In genomic region chr7:150955519-150956394, GRCh38 we compare ENCODE assay signal across 11 cellular contexts. TPM values are rescaled to one million over a fixed set of nuclear protein-coding genes. Genes with fewer than 3 reads are reported as not detected.
DNase-seq lines count a peak whose midpoint lies in the region; FAIRE-seq and TF ChIP-seq lines count a peak whose summit lies in the region.
"Had no signal": no experiment of that assay in that cellular context is flagged by ENCODE, and none has a peak within 500 bp of the region (broad histone marks: within the 10 kb centered on the region; RNA-seq: fewer than 3 reads in every experiment).

No MANE protein-coding gene starts in this region.

- no peak for DNase-seq in Caco-2
- DNase-seq in NCI-H526 (lab: John Stamatoyannopoulos, UW): peak; percentile 78 to 95
- peak; percentile 30 for DNase-seq in fibroblast of villous mesenchyme (ENCODE audit: low read depth)
- DNase-seq in occipital lobe (lab: John Stamatoyannopoulos, UW): peak; percentile 23
- DNase-seq in small intestine: no peak
- DNase-seq in SW480 (ENCODE audit: low spot score): no peak
- DNase-seq in activated CD4-positive, alpha-beta T cell treated with anti-CD3 and anti-CD28 coated beads for 48 hours: no peak
- no peak for DNase-seq in GM19238 (ENCODE audit: insufficient read length, low spot score)
- DNase-seq: natural killer cell had no signal

- H3K27ac Mint-ChIP-seq in Caco-2 (ENCODE audit: unreplicated experiment): peak overlapping the region; percentile 23
- H3K27ac Mint-ChIP-seq: natural killer cell; T-helper 1 cell treated with Interleukin-12 subunit alpha and Interleukin-12 subunit beta and Interleukin-4 antibody, amounts not matched to agents 30 μg/mL and 1 μg/mL, for 36 hours had no signal

- H3K27me3 ChIP-seq in Caco-2 (replicated peaks; ENCODE audit: control insufficient read depth, insufficient read depth, low read length) (no peaks in the 10 kb centered on the region), small intestine (ENCODE audit: control insufficient read depth in 2 of 2, insufficient read depth in 2 of 2, low read length in 2 of 2) (peaks cover 0 to 7% of the 10 kb centered on the region in 2 donors)

- H3K4me1 ChIP-seq in Caco-2 (no peaks in the 10 kb centered on the region), small intestine (ENCODE audit: control insufficient read depth in 2 of 2, insufficient read depth in 1 of 2, low read depth in 1 of 2, low read length in 1 of 2) (no peaks in the 10 kb centered on the region)

- no peak for TF ChIP-seq CTCF in Caco-2 (IDR thresholded peaks at IDR 0.05; ENCODE audit: insufficient read depth in 1 of 2, low read depth in 1 of 2, low read length in 1 of 2, severe bottlenecking in 1 of 2, unreplicated experiment in 1 of 2)
- TF ChIP-seq CTCF in fibroblast of villous mesenchyme (IDR thresholded peaks at IDR 0.05; ENCODE audit: insufficient read depth, low read depth, low read length): no peak

- POLR2A ChIA-PET in Caco-2 (lab: Charles Lee): no interaction called here

- peaks cover 15% of the 10 kb centered on the region for H3K27me3 Mint-ChIP-seq in Caco-2 (ENCODE audit: insufficient read depth, unreplicated experiment)

- H3K4me3 Mint-ChIP-seq in Caco-2 (ENCODE audit: unreplicated experiment): no peak overlapping the region
- H3K4me3 Mint-ChIP-seq: natural killer cell; T-helper 1 cell treated with Interleukin-12 subunit alpha and Interleukin-12 subunit beta and Interleukin-4 antibody, amounts not matched to agents 30 μg/mL and 1 μg/mL, for 36 hours had no signal

- no peaks in the 10 kb centered on the region for H3K36me3 ChIP-seq in Caco-2 (ENCODE audit: control insufficient read depth, insufficient read depth, low read length)
- H3K36me3 ChIP-seq in small intestine (ENCODE audit: control insufficient read depth in 2 of 2, insufficient read depth in 2 of 2, low read length in 2 of 2): no peaks in the 10 kb centered on the region
- H3K36me3 ChIP-seq: BLaER1 treated with 17β-estradiol and CSF1 and Interleukin-3, amounts not matched to agents 10 nM and 100 nM had no signal

- intact Hi-C loops in Caco-2 (cut with micrococcal nuclease; ENCODE audit: unreplicated experiment): no loop called here

- H3K36me3 Mint-ChIP-seq in Caco-2 (ENCODE audit: insufficient read depth, unreplicated experiment): no peaks in the 10 kb centered on the region
- H3K36me3 Mint-ChIP-seq: natural killer cell had no signal

- H3K27ac ChIP-seq in small intestine (ENCODE audit: low read depth in 1 of 2, low read length in 1 of 2): peak overlapping the region in 1 of 2 donors; percentile 15
- H3K27ac ChIP-seq: BLaER1 treated with 17β-estradiol and CSF1 and Interleukin-3, amounts not matched to agents 10 nM and 100 nM had no signal

- BruUV-seq in Caco-2 (replicated peaks; lab: Mats Ljungman, UMichigan): no TSS peak

- 25 to 69% (median 53%) methylated on average over 20 to 38 of the region's 38 CpGs for WGBS in small intestine, 3 donors

- no peaks in the 10 kb centered on the region for H3K4me1 Mint-ChIP-seq in Caco-2 (ENCODE audit: low read depth, unreplicated experiment)

- FAIRE-seq in small intestine (lab: Jason Lieb, UNC): no peak

- CTCF ChIA-PET in Caco-2 (lab: Charles Lee): no interaction called here

- H3K9me3 ChIP-seq in Caco-2: no peaks in the 10 kb centered on the region
- no peaks in the 10 kb centered on the region for H3K9me3 ChIP-seq in small intestine (ENCODE audit: control insufficient read depth, low read depth)
- H3K9me3 ChIP-seq: BLaER1 treated with 17β-estradiol and CSF1 and Interleukin-3, amounts not matched to agents 10 nM and 100 nM had no signal

- H3K4me3 ChIP-seq in Caco-2 (ENCODE audit: low read depth, low read length) (no peak overlapping the region), fibroblast of villous mesenchyme (ENCODE audit: low read depth, low read length) (peak overlapping the region; percentile 6), small intestine (ENCODE audit: low read depth in 1 of 2, low read length in 2 of 2) (no peak overlapping the region)
- H3K4me3 ChIP-seq: BLaER1 treated with 17β-estradiol and CSF1 and Interleukin-3, amounts not matched to agents 10 nM and 100 nM had no signal

- H3K9me3 Mint-ChIP-seq in Caco-2 (ENCODE audit: unreplicated experiment): no peaks in the 10 kb centered on the region
- H3K9me3 Mint-ChIP-seq: natural killer cell; T-helper 1 cell treated with Interleukin-12 subunit alpha and Interleukin-12 subunit beta and Interleukin-4 antibody, amounts not matched to agents 30 μg/mL and 1 μg/mL, for 36 hours had no signal

RNA-seq across cellular contexts. Expression of gene KCNH2, which starts 22.4 kb away (rescaled TPM):
- total RNA-seq in Caco-2 (2022) (0.60 and 0.66 TPM in 2 replicates), fibroblast of villous mesenchyme (0.64 and 2.6 TPM in 2 replicates), occipital lobe (8.0 TPM)
- polyA plus RNA-seq in small intestine: 1 to 10 TPM in 2 of 3 donors, not detected in 1; 2.4 to 5.7 TPM

RNA-seq across cellular contexts. Expression of gene NOS3, which starts 35.1 kb away (rescaled TPM):
- total RNA-seq in Caco-2 (2022) (1.1 TPM in 1 of 2 replicates, not detected in the other), fibroblast of villous mesenchyme (1.3 and 3.5 TPM in 2 replicates), occipital lobe (0.78 TPM)
- polyA plus RNA-seq in small intestine: 10 to 100 TPM in 1 of 3 donors, under 1 TPM in 2; 0.45 to 14.7 (median 0.54) TPM

Comparison
In these comparisons a context has a peak if more than half of its experiments do, and no peak if none do; other contexts are left out.
1. DNase-seq: peak in NCI-H526 (2 of 2), fibroblast of villous mesenchyme (single experiment) and occipital lobe (single experiment); none in Caco-2 (0 of 2), small intestine (single experiment), SW480 (single experiment), activated CD4-positive, alpha-beta T cell treated with anti-CD3 and anti-CD28 coated beads for 48 hours (single experiment) and GM19238 (single experiment).